ENCODE assay signal across 1 cellular context in the genomic region with DNA sequence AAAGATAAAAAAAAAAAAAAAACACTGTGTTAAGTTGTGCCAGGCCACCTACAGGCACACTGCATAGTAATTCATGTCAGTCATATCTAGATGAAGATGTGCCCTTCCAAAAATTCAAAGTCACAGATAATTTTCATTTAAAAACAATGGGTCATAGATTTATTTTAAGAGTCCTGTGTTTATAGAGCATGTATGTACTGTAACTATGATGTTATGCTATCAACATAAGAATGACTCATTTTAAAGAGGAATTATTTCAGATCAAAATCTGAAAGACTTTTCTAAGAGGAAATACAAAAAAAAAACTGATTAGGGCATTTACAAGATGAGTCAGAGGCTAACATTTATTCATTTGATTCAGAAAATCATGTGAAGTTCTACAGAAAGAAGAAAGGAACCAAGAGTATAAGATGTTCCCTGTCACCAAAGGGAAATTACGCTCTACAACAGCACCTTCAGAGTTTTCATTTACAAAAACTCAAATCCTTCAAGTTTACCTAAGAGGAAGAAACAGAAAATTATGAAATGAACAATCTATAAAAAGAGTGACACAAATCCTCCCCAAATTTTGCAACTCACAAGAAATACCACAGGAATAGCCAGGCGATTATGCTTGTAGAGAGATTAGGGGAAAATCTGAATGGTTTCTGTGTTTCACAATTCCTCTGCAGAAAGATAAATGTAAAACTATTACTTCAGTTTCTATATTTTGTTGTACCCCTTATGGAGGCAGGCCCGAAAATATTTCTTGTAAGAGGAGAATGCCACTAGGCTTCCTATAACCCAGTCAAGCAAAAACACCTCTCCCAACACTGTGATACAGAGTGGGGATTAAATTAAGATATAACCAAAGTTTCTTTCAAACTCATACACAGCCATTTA.
TF ChIP-seq lines count a peak whose summit lies in the region.

No MANE protein-coding gene starts in this region.

TF ChIP-seq in HEK293, 187 proteins besides CTCF, POLR2A, EP300 and RAD21 (continued from another document and continues in another):
- peak; percentile 22; the same call in 1 of the 2 replicates for TF ChIP-seq ATF2 (tag by site-specific recombination; IDR thresholded peaks at IDR 0.05; ENCODE audit: low read depth)
- no peak for TF ChIP-seq ZBTB17 (tag by site-specific recombination; IDR thresholded peaks at IDR 0.05)
- 0 out of 2 replicates have a peak, but pooled peaks have one; percentile 23 for TF ChIP-seq ZNF518A (tag by site-specific recombination; conservative IDR thresholded peaks at IDR 0.05; ENCODE audit: low read depth)
- no peak for TF ChIP-seq ZNF404 (tag by site-specific recombination; IDR thresholded peaks at IDR 0.05)
- TF ChIP-seq, protein P1, sequence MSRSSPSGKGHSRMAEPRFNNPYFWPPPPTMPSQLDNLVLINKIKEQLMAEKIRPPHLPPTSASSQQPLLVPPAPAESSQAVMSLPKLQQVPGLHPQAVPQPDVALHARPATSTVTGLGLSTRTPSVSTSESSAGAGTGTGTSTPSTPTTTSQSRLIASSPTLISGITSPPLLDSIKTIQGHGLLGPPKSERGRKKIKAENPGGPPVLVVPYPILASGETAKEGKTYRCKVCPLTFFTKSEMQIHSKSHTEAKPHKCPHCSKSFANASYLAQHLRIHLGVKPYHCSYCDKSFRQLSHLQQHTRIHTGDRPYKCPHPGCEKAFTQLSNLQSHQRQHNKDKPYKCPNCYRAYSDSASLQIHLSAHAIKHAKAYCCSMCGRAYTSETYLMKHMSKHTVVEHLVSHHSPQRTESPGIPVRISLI (tag by site-specific recombination; IDR thresholded peaks at IDR 0.05), result peak; percentile 78
- TF ChIP-seq ZNF561 (tag by site-specific recombination; IDR thresholded peaks at IDR 0.05; ENCODE audit: borderline replicate concordance), result no peak
- TF ChIP-seq ZNF677 (tag by site-specific recombination; IDR thresholded peaks at IDR 0.05), result no peak
- no peak for TF ChIP-seq ZNF837 (tag by site-specific recombination; IDR thresholded peaks at IDR 0.05)
- no peak for TF ChIP-seq ZBTB6 (tag by site-specific recombination; IDR thresholded peaks at IDR 0.05)
- no peak for TF ChIP-seq ZNF48 (tag by site-specific recombination; IDR thresholded peaks at IDR 0.05)
- no peak for TF ChIP-seq ZNF449 (tag by site-specific recombination; IDR thresholded peaks at IDR 0.05)
- no peak for TF ChIP-seq IKZF3 (tag by site-specific recombination; IDR thresholded peaks at IDR 0.05)
- TF ChIP-seq BCL11B (tag by site-specific recombination; IDR thresholded peaks at IDR 0.05; ENCODE audit: low read depth), result no peak
- no peak for TF ChIP-seq ZNF501 (tag by site-specific recombination; IDR thresholded peaks at IDR 0.05)
- TF ChIP-seq, protein P2, sequence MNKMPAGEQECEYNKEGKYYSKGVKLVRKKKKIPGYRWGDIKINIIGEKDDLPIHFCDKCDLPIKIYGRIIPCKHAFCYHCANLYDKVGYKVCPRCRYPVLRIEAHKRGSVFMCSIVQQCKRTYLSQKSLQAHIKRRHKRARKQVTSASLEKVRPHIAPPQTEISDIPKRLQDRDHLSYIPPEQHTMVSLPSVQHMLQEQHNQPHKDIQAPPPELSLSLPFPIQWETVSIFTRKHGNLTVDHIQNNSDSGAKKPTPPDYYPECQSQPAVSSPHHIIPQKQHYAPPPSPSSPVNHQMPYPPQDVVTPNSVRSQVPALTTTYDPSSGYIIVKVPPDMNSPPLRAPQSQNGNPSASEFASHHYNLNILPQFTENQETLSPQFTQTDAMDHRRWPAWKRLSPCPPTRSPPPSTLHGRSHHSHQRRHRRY (tag by site-specific recombination; IDR thresholded peaks at IDR 0.05), result no peak
- TF ChIP-seq MYNN (tag by site-specific recombination; IDR thresholded peaks at IDR 0.05; ENCODE audit: borderline replicate concordance), result 0 out of 2 replicates have a peak, but pooled peaks have one; percentile 38
- TF ChIP-seq ZNF580 (tag by site-specific recombination; IDR thresholded peaks at IDR 0.05), result no peak
- no peak for TF ChIP-seq TSHZ1 (tag by site-specific recombination; IDR thresholded peaks at IDR 0.05; ENCODE audit: borderline replicate concordance)
- peak; percentile 27; the same call in 1 of the 2 replicates for TF ChIP-seq ZNF600 (tag by site-specific recombination; IDR thresholded peaks at IDR 0.05)
- no peak for TF ChIP-seq ZNF610 (tag by site-specific recombination; IDR thresholded peaks at IDR 0.05; ENCODE audit: borderline replicate concordance)
- no peak for TF ChIP-seq ZNF585B (tag by site-specific recombination; IDR thresholded peaks at IDR 0.05)
- no peak for TF ChIP-seq ZNF473 (tag by site-specific recombination; IDR thresholded peaks at IDR 0.05)
- TF ChIP-seq ZSCAN23 (tag by site-specific recombination; IDR thresholded peaks at IDR 0.05), result no peak
- TF ChIP-seq ZEB2 (tag by site-specific recombination; IDR thresholded peaks at IDR 0.05), result peak; percentile 85
- no peak for TF ChIP-seq YY2 (tag by site-specific recombination; IDR thresholded peaks at IDR 0.05)
- TF ChIP-seq ZBTB26 (tag by site-specific recombination; optimal IDR thresholded peaks at IDR 0.05), result no peak
- TF ChIP-seq, protein P3, sequence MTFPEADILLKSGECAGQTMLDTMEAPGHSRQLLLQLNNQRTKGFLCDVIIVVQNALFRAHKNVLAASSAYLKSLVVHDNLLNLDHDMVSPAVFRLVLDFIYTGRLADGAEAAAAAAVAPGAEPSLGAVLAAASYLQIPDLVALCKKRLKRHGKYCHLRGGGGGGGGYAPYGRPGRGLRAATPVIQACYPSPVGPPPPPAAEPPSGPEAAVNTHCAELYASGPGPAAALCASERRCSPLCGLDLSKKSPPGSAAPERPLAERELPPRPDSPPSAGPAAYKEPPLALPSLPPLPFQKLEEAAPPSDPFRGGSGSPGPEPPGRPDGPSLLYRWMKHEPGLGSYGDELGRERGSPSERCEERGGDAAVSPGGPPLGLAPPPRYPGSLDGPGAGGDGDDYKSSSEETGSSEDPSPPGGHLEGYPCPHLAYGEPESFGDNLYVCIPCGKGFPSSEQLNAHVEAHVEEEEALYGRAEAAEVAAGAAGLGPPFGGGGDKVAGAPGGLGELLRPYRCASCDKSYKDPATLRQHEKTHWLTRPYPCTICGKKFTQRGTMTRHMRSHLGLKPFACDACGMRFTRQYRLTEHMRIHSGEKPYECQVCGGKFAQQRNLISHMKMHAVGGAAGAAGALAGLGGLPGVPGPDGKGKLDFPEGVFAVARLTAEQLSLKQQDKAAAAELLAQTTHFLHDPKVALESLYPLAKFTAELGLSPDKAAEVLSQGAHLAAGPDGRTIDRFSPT (tag by site-specific recombination; IDR thresholded peaks at IDR 0.05), result peak; percentile 68
- TF ChIP-seq PRDM6 (tag by site-specific recombination; IDR thresholded peaks at IDR 0.05), result peak; percentile 94
- no peak for TF ChIP-seq ZNF843 (tag by site-specific recombination; IDR thresholded peaks at IDR 0.05)
